ENCODE assay signal across 1 cellular context in genomic region chr22:17384612-17385345, GRCh38.
TF ChIP-seq lines count a peak whose summit lies in the region.

No MANE protein-coding gene starts in this region.

TF ChIP-seq in H1, 55 proteins besides CTCF, POLR2A, EP300 and RAD21:
- TF ChIP-seq CBX8 (IDR thresholded peaks at IDR 0.05; ENCODE audit: borderline replicate concordance, low read depth, low read length) = no peak
- no peak for TF ChIP-seq HDAC2 (IDR thresholded peaks at IDR 0.05; ENCODE audit: borderline replicate concordance in 1 of 2, low read depth in 2 of 2, low read length in 2 of 2)
- no peak for TF ChIP-seq SP2 (IDR thresholded peaks at IDR 0.05; ENCODE audit: low read length)
- no peak for TF ChIP-seq GTF2F1 (IDR thresholded peaks at IDR 0.05; ENCODE audit: borderline replicate concordance, low read depth, low read length)
- TF ChIP-seq, protein P1, sequence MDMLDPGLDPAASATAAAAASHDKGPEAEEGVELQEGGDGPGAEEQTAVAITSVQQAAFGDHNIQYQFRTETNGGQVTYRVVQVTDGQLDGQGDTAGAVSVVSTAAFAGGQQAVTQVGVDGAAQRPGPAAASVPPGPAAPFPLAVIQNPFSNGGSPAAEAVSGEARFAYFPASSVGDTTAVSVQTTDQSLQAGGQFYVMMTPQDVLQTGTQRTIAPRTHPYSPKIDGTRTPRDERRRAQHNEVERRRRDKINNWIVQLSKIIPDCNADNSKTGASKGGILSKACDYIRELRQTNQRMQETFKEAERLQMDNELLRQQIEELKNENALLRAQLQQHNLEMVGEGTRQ (IDR thresholded peaks at IDR 0.05; ENCODE audit: low read length) = no peak
- TF ChIP-seq POLR2AphosphoS5 (IDR thresholded peaks at IDR 0.05; ENCODE audit: low read depth, low read length) = no peak
- TF ChIP-seq RFX5 (IDR thresholded peaks at IDR 0.05; ENCODE audit: borderline replicate concordance, low read depth, low read length) = no peak
- TF ChIP-seq JUND (IDR thresholded peaks at IDR 0.05; ENCODE audit: low read length) = no peak
- no peak for TF ChIP-seq JUN (IDR thresholded peaks at IDR 0.05; ENCODE audit: low read depth, low read length)
